Comparison of ENCODE assay signal across 20 cellular contexts in the genomic region with DNA sequence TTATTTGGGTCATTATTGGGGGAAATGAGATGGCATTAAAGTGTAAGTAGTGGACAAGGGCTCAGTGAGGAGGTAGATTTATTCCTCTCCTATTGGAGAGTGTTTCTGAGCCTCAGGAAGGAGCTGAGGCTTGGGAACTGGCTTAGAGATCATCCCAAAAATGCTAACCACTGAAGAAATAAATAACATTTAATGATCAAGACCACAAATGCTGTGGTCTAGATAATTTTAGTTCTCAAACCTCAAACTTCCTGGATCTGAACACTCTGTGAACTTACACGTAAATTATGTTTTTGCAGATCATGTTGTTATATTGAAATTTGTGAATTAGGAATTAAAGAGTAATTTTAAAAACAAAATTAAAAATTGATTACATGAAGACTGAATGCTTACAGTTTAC. TPM values are rescaled to one million over a fixed set of nuclear protein-coding genes. Genes with fewer than 3 reads are reported as not detected.
DNase-seq lines count a peak whose midpoint lies in the region; ATAC-seq, FAIRE-seq and TF ChIP-seq lines count a peak whose summit lies in the region.
"Had no signal": no experiment of that assay in that cellular context is flagged by ENCODE, and none has a peak within 500 bp of the region (broad histone marks: within the 10 kb centered on the region; RNA-seq: fewer than 3 reads in every experiment).

No MANE protein-coding gene starts in this region.

- no peaks in the 10 kb centered on the region for H3K27me3 Mint-ChIP-seq in astrocyte (ENCODE audit: low read depth, unreplicated experiment)

- peak; percentile 32 for FAIRE-seq in astrocyte (lab: Jason Lieb, UNC)

- ATAC-seq in GM21786 (IDR thresholded peaks at IDR 0.05; ENCODE audit: unreplicated experiment) (no peak), GM18909 (IDR thresholded peaks at IDR 0.05; ENCODE audit: poor library complexity, unreplicated experiment) (no peak)
- ATAC-seq: mucosa of descending colon had no signal

- no peak overlapping the region for H3K4me3 Mint-ChIP-seq in astrocyte (ENCODE audit: unreplicated experiment)

- H3K36me3 Mint-ChIP-seq in astrocyte (ENCODE audit: low read depth, unreplicated experiment) = no peaks in the 10 kb centered on the region

- no peaks in the 10 kb centered on the region for H3K9me3 Mint-ChIP-seq in astrocyte (ENCODE audit: unreplicated experiment)

- H4K20me1 ChIP-seq in KMS-11 (ENCODE audit: insufficient read depth) (no peaks in the 10 kb centered on the region), astrocyte (ENCODE audit: insufficient read depth, low read length) (no peaks in the 10 kb centered on the region), osteoblast (ENCODE audit: insufficient read depth, low read length) (no peaks in the 10 kb centered on the region)

- H3K4me1 Mint-ChIP-seq in astrocyte (ENCODE audit: low read depth, unreplicated experiment) = peaks cover 7% of the 10 kb centered on the region

- H3K36me3 ChIP-seq in KMS-11 (ENCODE audit: insufficient read depth) (no peaks in the 10 kb centered on the region), astrocyte (ENCODE audit: insufficient read depth, low read length) (peaks cover 2% of the 10 kb centered on the region), osteoblast (ENCODE audit: insufficient read depth, low read length) (no peaks in the 10 kb centered on the region)

- H3K79me2 ChIP-seq in KMS-11 (ENCODE audit: insufficient read depth, low read depth) = no peaks in the 10 kb centered on the region
- no peaks in the 10 kb centered on the region for H3K79me2 ChIP-seq in astrocyte (ENCODE audit: insufficient read depth, low read length)
- H3K79me2 ChIP-seq in osteoblast (ENCODE audit: insufficient read depth, low read length) = peaks cover 56% of the 10 kb centered on the region

- no peak overlapping the region for H2AFZ ChIP-seq in KMS-11 (ENCODE audit: low read depth)
- H2AFZ ChIP-seq in astrocyte (ENCODE audit: low read depth, low read length) = no peak overlapping the region
- no peak overlapping the region for H2AFZ ChIP-seq in osteoblast (ENCODE audit: low read length)

- H3K4me1 ChIP-seq in KMS-11 (ENCODE audit: low read depth, poor library complexity, severe bottlenecking) (peaks cover 12% of the 10 kb centered on the region), astrocyte (ENCODE audit: insufficient read depth, low read length) (peaks cover 6% of the 10 kb centered on the region), osteoblast (ENCODE audit: insufficient read depth, low read length) (peaks cover 10% of the 10 kb centered on the region)

- no peak for TF ChIP-seq CTCF in KMS-11 (conservative IDR thresholded peaks at IDR 0.05; ENCODE audit: low read depth, low read length)
- TF ChIP-seq CTCF in astrocyte (IDR thresholded peaks at IDR 0.05; ENCODE audit: insufficient read depth, low read depth, low read length) = no peak
- no peak for TF ChIP-seq CTCF in osteoblast (IDR thresholded peaks at IDR 0.05; ENCODE audit: extremely low read depth, low read depth, low read length)

- no peak overlapping the region for H3K4me3 ChIP-seq in KMS-11 (IDR thresholded peaks at IDR 0.05; ENCODE audit: insufficient read depth, low read depth, low read length)
- no peak overlapping the region for H3K4me3 ChIP-seq in astrocyte (ENCODE audit: insufficient read depth, low read depth, low read length)
- H3K4me3 ChIP-seq in osteoblast (ENCODE audit: insufficient read depth, low read length) = no peak overlapping the region
- H3K4me3 ChIP-seq: esophagus muscularis mucosa, MG63, mucosa of descending colon, skin epidermis had no signal

- H3K27ac ChIP-seq in KMS-11 (no peak overlapping the region), astrocyte (ENCODE audit: low read depth, low read length) (no peak overlapping the region), osteoblast (ENCODE audit: low read depth, low read length) (no peak overlapping the region)
- H3K27ac ChIP-seq: esophagus muscularis mucosa, skin epidermis had no signal

- peak; percentile 27 for DNase-seq in NOMO-1 treated with DMSO at 0.1 percent for 48 hours (lab: John Stamatoyannopoulos, UW; ENCODE audit: unreplicated experiment)
- no peak for DNase-seq in NOMO-1 treated with dmso at 0.1 percent for 144 hours (lab: John Stamatoyannopoulos, UW; ENCODE audit: unreplicated experiment)
- peak; percentile 71 for DNase-seq in astrocyte (ENCODE audit: low read depth)
- peak; percentile 35 for DNase-seq in osteoblast (ENCODE audit: insufficient read length, low spot score, missing footprints)
- no peak for DNase-seq in HK-2 (ENCODE audit: unreplicated experiment)
- DNase-seq: 8988T, amniotic stem cell, dermis blood vessel endothelial cell, kidney glomerular epithelial cell, MG63, mucosa of descending colon, NCI-H2081 treated with DMSO at 0.1 percent for 48 hours, NCI-H748 treated with DMSO at 0.1 percent for 48 hours, SW 1271 had no signal

- H3K4me2 ChIP-seq in KMS-11 = peak overlapping the region; percentile 27
- H3K4me2 ChIP-seq in astrocyte (ENCODE audit: low read length) = no peak overlapping the region
- no peak overlapping the region for H3K4me2 ChIP-seq in osteoblast (ENCODE audit: insufficient read depth, low read length)

- H3K9ac ChIP-seq in KMS-11 (no peak overlapping the region), astrocyte (ENCODE audit: low read length) (no peak overlapping the region)

- H3K27ac Mint-ChIP-seq in astrocyte (ENCODE audit: unreplicated experiment) = no peak overlapping the region

- H3K9me3 ChIP-seq in astrocyte (ENCODE audit: insufficient read depth, low read depth, low read length) (no peaks in the 10 kb centered on the region), osteoblast (ENCODE audit: low read depth, low read length) (no peaks in the 10 kb centered on the region)
- H3K9me3 ChIP-seq: esophagus muscularis mucosa, MG63, mucosa of descending colon had no signal

- H3K27me3 ChIP-seq in KMS-11 (ENCODE audit: insufficient read depth, low read depth) (no peaks in the 10 kb centered on the region), astrocyte (ENCODE audit: insufficient read depth, low read length) (no peaks in the 10 kb centered on the region), osteoblast (ENCODE audit: insufficient read depth, low read length) (no peaks in the 10 kb centered on the region)
- H3K27me3 ChIP-seq: esophagus muscularis mucosa, MG63 had no signal

RNA-seq across cellular contexts. Expression of a gene that starts 27.3 kb away (rescaled TPM):
- total RNA-seq in astrocyte (17.7 and 20.3 TPM in 2 replicates), osteoblast (68.8 and 81.3 TPM in 2 replicates)
- total RNA-seq: HT-29 had no signal

Comparison
In these comparisons a context has a peak if more than half of its experiments do, and no peak if none do; other contexts are left out.
1. DNase-seq: peak in NOMO-1 treated with DMSO at 0.1 percent for 48 hours (single experiment), astrocyte (single experiment) and osteoblast (single experiment); none in NOMO-1 treated with dmso at 0.1 percent for 144 hours (single experiment) and HK-2 (single experiment).